31 cellular contexts compared by ENCODE assay signal in genomic region chr2:97889156-97889555, GRCh38.
"Had no signal": no experiment of that assay in that cellular context is flagged by ENCODE, and none has a peak within 500 bp of the region (broad histone marks: within the 10 kb centered on the region; RNA-seq: fewer than 3 reads in every experiment).

No MANE protein-coding gene starts in this region.

- H3K4me3 ChIP-seq: ascending aorta, breast epithelium, cardiac muscle cell, esophagus squamous epithelium had no signal

- DNase-seq: activated B cell treated with CpG ODN at 0.5 μM for 24 hours; activated CD4-positive, alpha-beta T cell treated with anti-CD3 and anti-CD28 coated beads for 48 hours; activated CD4-positive, alpha-beta T cell treated with anti-CD3 and anti-CD28 coated beads, Interleukin-2, amount 50 U/mL, for 1 hour; activated CD4-positive, alpha-beta T cell treated with anti-CD3 and anti-CD28 coated beads, Interleukin-2, amount 50 U/mL, for 48 hours; activated CD8-positive, alpha-beta memory T cell treated with anti-CD3 and anti-CD28 coated beads for 24 hours; activated CD8-positive, alpha-beta T cell treated with anti-CD3 and anti-CD28 coated beads for 36 hours; activated effector memory CD4-positive, alpha-beta T cell treated with anti-CD3 and anti-CD28 coated beads, Interleukin-2, amount 50 U/mL, for 16 hours; activated naive CD4-positive, alpha-beta T cell treated with anti-CD3 and anti-CD28 coated beads for 36 hours; activated naive CD8-positive, alpha-beta T cell treated with anti-CD3 and anti-CD28 coated beads, Interleukin-2, amount 10 ng/mL, durations not matched to agents 7 days and 5 days; activated T-cell treated with anti-CD3 and anti-CD28 coated beads, Interleukin-2, amount 50 U/mL, for 48 hours; central memory CD4-positive, alpha-beta T cell; effector CD8-positive, alpha-beta T cell; esophagus squamous epithelium; foreskin fibroblast; head of caudate nucleus; T-helper 1 cell; T-helper 17 cell; T1000; WERI-Rb-1 had no signal

- H3K4me1 ChIP-seq: ascending aorta, breast epithelium, esophagus squamous epithelium had no signal

- H3K27ac ChIP-seq: ascending aorta, breast epithelium, cardiac muscle cell, epithelial cell of prostate, esophagus squamous epithelium, WERI-Rb-1 had no signal

- H3K27me3 Mint-ChIP-seq: activated B cell treated with CpG ODN at 0.5 μM for 24 hours; activated CD8-positive, alpha-beta T cell treated with anti-CD3 and anti-CD28 coated beads for 36 hours; activated naive CD4-positive, alpha-beta T cell treated with anti-CD3 and anti-CD28 coated beads, Interleukin-2, amount 50 U/mL, for 24 hours; activated naive CD8-positive, alpha-beta T cell treated with anti-CD3 and anti-CD28 coated beads, Interleukin-2, amount 10 ng/mL, durations not matched to agents 7 days and 5 days; brain; T-helper 17 cell had no signal

- H3K4me1 Mint-ChIP-seq: activated naive CD4-positive, alpha-beta T cell treated with anti-CD3 and anti-CD28 coated beads, Interleukin-2, amount 50 U/mL, for 24 hours; activated naive CD8-positive, alpha-beta T cell treated with anti-CD3 and anti-CD28 coated beads, Interleukin-2, amount 10 ng/mL, durations not matched to agents 7 days and 5 days; brain; T-helper 17 cell had no signal

- H3K4me3 Mint-ChIP-seq: activated B cell treated with CpG ODN at 0.5 μM for 24 hours; activated CD8-positive, alpha-beta T cell treated with anti-CD3 and anti-CD28 coated beads for 36 hours; activated naive CD4-positive, alpha-beta T cell treated with anti-CD3 and anti-CD28 coated beads for 36 hours; activated naive CD4-positive, alpha-beta T cell treated with anti-CD3 and anti-CD28 coated beads, Interleukin-2, amount 50 U/mL, for 24 hours; activated naive CD8-positive, alpha-beta T cell treated with anti-CD3 and anti-CD28 coated beads, Interleukin-2, amount 10 ng/mL, durations not matched to agents 7 days and 5 days; activated T-helper 1 cell treated with anti-CD3 and anti-CD28 coated beads, Interleukin-12 subunit alpha, Interleukin-12 subunit beta, Interleukin-2, Interleukin-4 antibody, amounts not matched to agents 30 ng/mL and 10 ng/mL and 1 ng/mL, durations not matched to agents 14 hours and 24 hours and 36 hours; brain; T-helper 17 cell; T-helper 2 cell treated with Interferon-gamma antibody and Interleukin-4, amounts not matched to agents 5 μg/mL and 100 μg/mL, for 36 hours had no signal

- ATAC-seq: activated CD4-positive, CD25-positive, alpha-beta regulatory T cell treated with anti-CD3 and anti-CD28 coated beads, Interleukin-2, amount 50 U/mL, for 24 hours; activated CD8-positive, alpha-beta T cell treated with anti-CD3 and anti-CD28 coated beads for 36 hours; T-helper 17 cell had no signal

- FAIRE-seq: colon, endothelial cell of umbilical vein, frontal cortex had no signal
